In the genomic region with DNA sequence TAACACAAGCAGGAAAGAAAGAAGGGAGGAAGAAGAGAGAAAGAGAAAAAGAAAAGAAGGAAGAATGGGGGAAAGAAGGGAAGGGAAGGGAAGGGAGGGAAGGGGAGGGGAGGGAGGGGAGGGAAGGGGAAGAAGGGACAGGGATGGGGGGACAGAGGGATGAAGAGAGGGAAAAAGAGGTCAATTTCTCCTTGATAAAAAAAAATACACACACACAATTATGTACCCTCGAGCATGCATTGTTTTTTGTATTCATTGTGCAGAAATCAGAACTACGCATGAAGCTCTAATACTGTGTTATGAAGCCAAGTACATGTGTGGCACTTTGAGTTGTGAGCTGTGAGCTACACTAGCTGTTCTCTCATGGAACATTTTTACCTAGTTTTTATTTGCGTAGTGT, we compare ENCODE assay signal across 28 cellular contexts.
"Had no signal": no experiment of that assay in that cellular context is flagged by ENCODE, and none has a peak within 500 bp of the region (broad histone marks: within the 10 kb centered on the region; RNA-seq: fewer than 3 reads in every experiment).

No MANE protein-coding gene starts in this region.

- H3K9me3 ChIP-seq: colonic mucosa, esophagus muscularis mucosa, esophagus squamous epithelium, gastrocnemius medialis, gastroesophageal sphincter had no signal

- H3K27ac ChIP-seq: colonic mucosa, coronary artery, dorsolateral prefrontal cortex, epithelial cell of prostate, esophagus muscularis mucosa, esophagus squamous epithelium, foreskin keratinocyte, gastrocnemius medialis, gastroesophageal sphincter, heart left ventricle, heart right ventricle had no signal

- ATAC-seq: effector memory CD8-positive, alpha-beta T cell; esophagus mucosa; foreskin keratinocyte; gastrocnemius medialis; gastroesophageal sphincter; heart left ventricle; heart right ventricle had no signal

- H3K27me3 ChIP-seq: colonic mucosa, dorsolateral prefrontal cortex, esophagus muscularis mucosa, esophagus squamous epithelium, foreskin keratinocyte, gastrocnemius medialis, gastroesophageal sphincter, heart left ventricle, heart right ventricle had no signal

- H3K4me3 ChIP-seq: colonic mucosa, coronary artery, dorsolateral prefrontal cortex, esophagus muscularis mucosa, esophagus squamous epithelium, gastrocnemius medialis, gastroesophageal sphincter, heart left ventricle, heart right ventricle had no signal

- H3K4me1 ChIP-seq: colonic mucosa, esophagus muscularis mucosa, esophagus squamous epithelium, foreskin keratinocyte, gastrocnemius medialis, gastroesophageal sphincter, heart left ventricle, heart right ventricle had no signal

- DNase-seq: colonic mucosa; cortex of kidney; dermis blood vessel endothelial cell; dorsolateral prefrontal cortex; effector CD4-positive, alpha-beta T cell; effector CD8-positive, alpha-beta T cell; effector memory CD4-positive, alpha-beta T cell; effector memory CD8-positive, alpha-beta T cell; endodermal cell; erythroblast; esophagus squamous epithelium; foreskin fibroblast; foreskin keratinocyte; foreskin melanocyte; gastrocnemius medialis; glutamatergic neuron; head of caudate nucleus; heart left ventricle; heart right ventricle had no signal

- FAIRE-seq: colon, endometrium, endothelial cell of umbilical vein, frontal cortex had no signal

- H3K36me3 ChIP-seq: colonic mucosa, esophagus muscularis mucosa, esophagus squamous epithelium, gastrocnemius medialis, gastroesophageal sphincter, heart left ventricle, heart right ventricle had no signal
